ENCODE assay signal across 1 cellular context in the genomic region with DNA sequence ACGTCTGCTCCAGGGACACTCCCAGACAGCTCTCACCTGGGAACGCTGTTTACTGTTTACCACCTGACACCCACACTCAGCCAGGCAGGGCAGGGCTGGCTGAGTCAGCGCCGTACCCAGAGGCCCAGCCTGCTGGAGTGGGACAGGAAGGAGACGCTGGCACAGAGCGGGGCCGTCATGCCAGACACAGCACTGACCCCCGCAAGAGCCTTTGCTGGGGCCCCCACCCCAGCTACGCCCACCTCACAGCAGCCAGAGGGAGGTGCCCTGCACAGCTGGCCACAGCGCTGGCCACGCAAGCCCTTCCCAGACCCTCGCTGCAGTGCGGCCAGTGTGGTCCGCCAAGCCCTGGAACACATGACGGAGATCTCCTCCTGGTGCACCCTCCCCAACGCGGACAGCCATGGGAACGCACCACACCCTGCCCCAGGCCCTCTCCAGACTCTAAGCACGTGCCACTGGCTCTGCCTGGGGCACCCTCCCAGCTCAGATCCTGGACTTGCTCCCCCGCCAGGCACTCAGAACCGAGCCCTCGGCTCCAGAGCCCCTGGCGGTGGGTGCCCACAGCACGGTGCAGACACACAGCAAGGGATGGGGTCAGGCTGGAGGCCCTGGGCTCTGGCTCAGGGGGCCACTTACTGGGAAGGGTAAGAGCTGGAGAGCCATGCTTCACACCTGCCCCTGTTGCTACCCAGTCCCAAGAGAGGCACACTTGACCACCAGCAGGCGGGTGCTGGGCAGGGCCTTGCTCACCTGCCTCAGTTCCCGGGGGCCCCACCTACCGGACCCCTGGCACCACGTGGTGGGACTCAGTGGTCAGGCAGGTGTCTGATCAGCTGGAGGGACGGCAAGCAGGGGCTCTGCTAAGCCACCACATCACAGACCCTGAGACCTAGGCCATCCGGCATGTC.
TF ChIP-seq lines count a peak whose summit lies in the region.

No MANE protein-coding gene starts in this region.

TF ChIP-seq in endothelial cell of umbilical vein, 7 proteins besides CTCF, POLR2A, EP300 and RAD21:
- TF ChIP-seq JUN (IDR thresholded peaks at IDR 0.05; ENCODE audit: borderline replicate concordance, insufficient read depth, insufficient read length, low read depth) (no peak), FOS (IDR thresholded peaks at IDR 0.05; ENCODE audit: borderline replicate concordance, insufficient read depth, low read length) (peak; percentile 44), POLR2AphosphoS5 (IDR thresholded peaks at IDR 0.05; ENCODE audit: insufficient read depth, low read depth, low read length) (peak; percentile 49)
TF ChIP-seq in endothelial cell of umbilical vein: peak in this region for 2.
